Comparison of ENCODE assay signal across 19 cellular contexts in the genomic region with DNA sequence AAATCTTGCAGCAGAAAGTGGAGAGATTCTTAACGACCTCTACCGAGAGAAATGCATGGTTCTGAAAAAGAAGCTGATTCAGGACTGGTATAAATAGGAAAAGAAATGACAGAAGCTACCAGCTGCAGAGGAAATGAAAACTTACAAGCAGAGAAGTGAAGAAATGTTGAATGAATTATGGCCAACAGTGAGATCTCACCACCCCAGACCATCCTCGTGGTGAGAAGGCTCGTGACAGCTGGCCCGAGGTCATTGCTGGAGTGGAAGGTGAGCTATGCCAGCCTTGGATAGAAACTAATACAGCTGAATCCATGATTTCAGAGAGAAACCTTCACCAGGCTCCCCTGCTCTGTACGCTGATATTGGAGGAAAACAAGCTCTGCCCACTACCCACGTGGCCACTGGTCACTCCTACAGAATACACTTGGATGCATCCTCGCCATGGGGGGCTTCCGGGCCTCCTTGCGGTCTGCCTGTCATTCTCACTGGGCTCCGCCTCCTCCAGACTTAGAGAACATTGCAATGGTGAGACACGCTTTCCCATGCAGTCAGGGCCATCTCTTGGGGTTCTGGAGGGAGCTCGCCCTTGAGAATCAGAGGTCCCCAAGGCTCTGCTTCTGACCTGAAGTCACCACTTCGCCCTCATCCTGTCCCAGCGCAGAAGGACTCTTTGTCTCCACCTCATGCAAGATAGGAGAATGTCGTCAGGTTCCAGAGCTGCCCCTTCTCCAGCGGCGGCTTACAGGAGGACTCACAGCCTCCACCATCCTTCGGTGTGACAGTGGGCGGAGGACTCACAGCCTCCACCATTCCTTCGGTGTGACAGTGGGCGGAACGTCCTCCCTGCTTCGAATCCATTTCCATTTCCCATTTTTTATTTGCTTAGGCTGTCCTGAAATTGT. TPM values are rescaled to one million over a fixed set of nuclear protein-coding genes. Genes with fewer than 3 reads are reported as not detected.
A peak's percentile ranks its signal among the peaks of the same experiment; 100 is the strongest.
DNase-seq lines count a peak whose midpoint lies in the region; ATAC-seq, FAIRE-seq and TF ChIP-seq lines count a peak whose summit lies in the region.
"Had no signal": no experiment of that assay in that cellular context is flagged by ENCODE, and none has a peak within 500 bp of the region (broad histone marks: within the 10 kb centered on the region; RNA-seq: fewer than 3 reads in every experiment).

No MANE protein-coding gene starts in this region.

- WGBS in right cardiac atrium, result 80% methylated on average over 24 of the region's 24 CpGs

- DNase-seq in left ventricle myocardium superior, result no peak
- DNase-seq in right cardiac atrium, result no peak
- DNase-seq in RPMI7951 (ENCODE audit: low read depth), result peak; percentile 64
- DNase-seq in fibroblast of gingiva (ENCODE audit: low read depth), result peak; percentile 16
- no peak for DNase-seq in mesenteric fat pad (ENCODE audit: low spot score)
- no peak for DNase-seq in kidney
- DNase-seq in GM19239 (ENCODE audit: insufficient read length, low spot score), result no peak
- DNase-seq in stimulated activated CD4-positive, alpha-beta T cell treated with anti-CD3 and anti-CD28 coated beads, Interleukin-4, amount 100 ng/mL, for 24 hours, result no peak
- DNase-seq: activated CD4-positive, alpha-beta T cell treated with anti-CD3 and anti-CD28 coated beads for 48 hours; activated naive CD8-positive, alpha-beta T cell treated with anti-CD3 and anti-CD28 coated beads, Interleukin-2, amount 10 ng/mL, durations not matched to agents 7 days and 5 days; activated T-cell treated with anti-CD3 and anti-CD28 coated beads for 4 hours; cerebellar nuclear complex; erythroblast; NCI-H345; nephron progenitor cell; PC-9; sigmoid colon had no signal

- H3K9ac ChIP-seq in kidney (ENCODE audit: low read length in 2 of 2), result no peak overlapping the region

- no peak for FAIRE-seq in kidney (lab: Jason Lieb, UNC)
- FAIRE-seq in GM19239 (lab: Jason Lieb, UNC), result no peak
- FAIRE-seq: D721Med, HTR-8/SVneo had no signal

- H3K9me3 ChIP-seq in right cardiac atrium (ENCODE audit: control insufficient read depth, low read length) (no peaks in the 10 kb centered on the region), kidney (ENCODE audit: control insufficient read depth in 1 of 2, low read length in 2 of 2) (no peaks in the 10 kb centered on the region)
- H3K9me3 ChIP-seq: sigmoid colon had no signal

- H3K4me3 ChIP-seq in right cardiac atrium (ENCODE audit: low read length) (no peak overlapping the region), kidney (ENCODE audit: low read length in 2 of 2) (no peak overlapping the region)
- H3K4me3 ChIP-seq: PC-9, sigmoid colon had no signal

- H3K4me1 ChIP-seq in right cardiac atrium (ENCODE audit: control insufficient read depth, insufficient read depth, low read length) (no peaks in the 10 kb centered on the region), kidney (ENCODE audit: control insufficient read depth in 1 of 2, insufficient read depth in 1 of 2, low read depth in 1 of 2, low read length in 2 of 2) (no peaks in the 10 kb centered on the region)
- H3K4me1 ChIP-seq: sigmoid colon had no signal

- intact Hi-C loops in left ventricle myocardium superior (cut with micrococcal nuclease) (no loop called here), right cardiac atrium (cut with DNase I) (no loop called here), kidney (cut with DNase I) (no loop called here)

- H3K36me3 ChIP-seq in kidney (ENCODE audit: control insufficient read depth in 1 of 2, insufficient read depth in 2 of 2, low read length in 2 of 2), result no peaks in the 10 kb centered on the region
- H3K36me3 ChIP-seq: sigmoid colon had no signal

- peak; percentile 18 for ATAC-seq in left ventricle myocardium superior
- ATAC-seq in right cardiac atrium, result no peak

- no peaks in the 10 kb centered on the region for H3K27me3 ChIP-seq in right cardiac atrium (ENCODE audit: control insufficient read depth, insufficient read depth)

- TF ChIP-seq CTCF in kidney (IDR thresholded peaks at IDR 0.05; ENCODE audit: borderline replicate concordance, extremely low read depth, insufficient read depth), result no peak

- H3K27ac ChIP-seq in right cardiac atrium (ENCODE audit: low read length) (no peak overlapping the region), kidney (ENCODE audit: low read depth in 2 of 2, low read length in 2 of 2) (no peak overlapping the region)
- H3K27ac ChIP-seq: PC-9, sigmoid colon had no signal

RNA-seq across cellular contexts. Expression of a gene that starts 10.6 kb away (rescaled TPM):
- total RNA-seq in left ventricle myocardium superior (1.0 TPM), right cardiac atrium (1 to 10 TPM; 1.4 to 3.2 (median 1.8) TPM), mesenteric fat pad (12.2 TPM), kidney (34.2 TPM)
- polyA plus RNA-seq in right cardiac atrium (4.7 TPM), kidney (ENCODE audit: insufficient read depth, low read depth, low replicate concordance) (46.1 TPM)
- total RNA-seq in RPMI7951 (2014; rRNA removed; shearing (Covaris generic)), result 22.1 and 26.7 TPM in 2 replicates
- total RNA-seq: activated naive CD8-positive, alpha-beta T cell treated with anti-CD3 and anti-CD28 coated beads, Interleukin-2, amount 10 ng/mL, durations not matched to agents 7 days and 5 days had no signal

RNA-seq across cellular contexts. Expression of a gene that starts 20.7 kb away (rescaled TPM):
- total RNA-seq in left ventricle myocardium superior (7.2 TPM), right cardiac atrium (10 to 100 TPM in 2 of 4 donors, 1 to 10 TPM in 2; 7.9 to 10.7 (median 9.9) TPM), mesenteric fat pad (18.7 TPM), kidney (24.9 TPM)
- polyA plus RNA-seq in right cardiac atrium (16.7 TPM), kidney (ENCODE audit: insufficient read depth, low read depth, low replicate concordance) (36.8 TPM)
- 26.8 and 35.2 TPM in 2 replicates for total RNA-seq in RPMI7951 (2014; rRNA removed; shearing (Covaris generic))

Comparison
In these comparisons a context has a peak if more than half of its experiments do, and no peak if none do; other contexts are left out.
1. DNase-seq: peak in RPMI7951 (single experiment) and fibroblast of gingiva (single experiment); none in left ventricle myocardium superior (single experiment), right cardiac atrium (0 of 3), mesenteric fat pad (single experiment), kidney (single experiment), GM19239 (single experiment) and stimulated activated CD4-positive, alpha-beta T cell treated with anti-CD3 and anti-CD28 coated beads, Interleukin-4, amount 100 ng/mL, for 24 hours (single experiment).